In the genomic region with DNA sequence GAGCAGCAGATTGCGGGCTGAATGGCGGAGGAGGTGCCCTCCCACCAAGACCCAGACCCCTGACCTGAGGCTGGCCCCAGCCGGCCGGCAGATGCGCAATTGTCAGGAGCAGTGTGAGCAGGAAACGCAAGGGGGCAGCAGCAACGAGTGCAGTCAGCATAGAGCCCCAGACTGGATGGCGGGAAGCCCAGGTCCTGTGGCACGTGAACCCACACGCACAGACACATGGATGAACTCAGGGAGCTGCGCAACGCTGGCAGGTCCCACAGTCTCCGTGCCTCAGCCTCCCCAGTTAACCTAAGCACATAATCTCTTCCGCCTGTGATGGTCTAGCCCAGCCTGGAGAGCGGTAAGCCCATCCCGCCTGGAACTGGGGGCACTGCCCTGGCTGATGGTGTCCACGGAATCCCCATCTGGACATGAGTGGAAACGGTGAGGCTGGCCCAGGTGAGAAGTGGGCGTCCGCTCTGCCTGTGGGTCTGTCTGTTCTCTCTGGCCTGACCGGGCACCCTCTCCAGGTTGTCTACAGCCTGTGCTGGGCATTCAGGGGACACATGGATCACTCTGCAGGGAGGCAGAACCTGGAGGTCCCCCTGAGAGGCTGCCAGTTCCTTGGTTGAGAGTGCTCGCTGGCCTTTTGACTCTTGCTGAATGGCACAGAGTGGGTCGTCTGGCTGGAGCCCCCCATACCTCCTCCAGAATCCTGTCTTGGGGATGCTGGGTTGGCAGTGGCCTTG, we compare ENCODE assay signal across 1 cellular context.
TF ChIP-seq lines count a peak whose summit lies in the region.

No MANE protein-coding gene starts in this region.

TF ChIP-seq in K562, 482 proteins besides CTCF, POLR2A, EP300 and RAD21 (continues in another document):
- TF ChIP-seq STAG1 (CRISPR knock-in tag; IDR thresholded peaks at IDR 0.05; ENCODE audit: borderline replicate concordance), result peak; percentile 63
- TF ChIP-seq, protein P1, sequence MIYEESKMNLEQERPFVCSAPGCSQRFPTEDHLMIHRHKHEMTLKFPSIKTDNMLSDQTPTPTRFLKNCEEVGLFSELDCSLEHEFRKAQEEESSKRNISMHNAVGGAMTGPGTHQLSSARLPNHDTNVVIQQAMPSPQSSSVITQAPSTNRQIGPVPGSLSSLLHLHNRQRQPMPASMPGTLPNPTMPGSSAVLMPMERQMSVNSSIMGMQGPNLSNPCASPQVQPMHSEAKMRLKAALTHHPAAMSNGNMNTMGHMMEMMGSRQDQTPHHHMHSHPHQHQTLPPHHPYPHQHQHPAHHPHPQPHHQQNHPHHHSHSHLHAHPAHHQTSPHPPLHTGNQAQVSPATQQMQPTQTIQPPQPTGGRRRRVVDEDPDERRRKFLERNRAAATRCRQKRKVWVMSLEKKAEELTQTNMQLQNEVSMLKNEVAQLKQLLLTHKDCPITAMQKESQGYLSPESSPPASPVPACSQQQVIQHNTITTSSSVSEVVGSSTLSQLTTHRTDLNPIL (CRISPR knock-in tag; IDR thresholded peaks at IDR 0.05), result no peak
- TF ChIP-seq ZNF57 (CRISPR knock-in tag; IDR thresholded peaks at IDR 0.05), result no peak
- TF ChIP-seq, protein P2, sequence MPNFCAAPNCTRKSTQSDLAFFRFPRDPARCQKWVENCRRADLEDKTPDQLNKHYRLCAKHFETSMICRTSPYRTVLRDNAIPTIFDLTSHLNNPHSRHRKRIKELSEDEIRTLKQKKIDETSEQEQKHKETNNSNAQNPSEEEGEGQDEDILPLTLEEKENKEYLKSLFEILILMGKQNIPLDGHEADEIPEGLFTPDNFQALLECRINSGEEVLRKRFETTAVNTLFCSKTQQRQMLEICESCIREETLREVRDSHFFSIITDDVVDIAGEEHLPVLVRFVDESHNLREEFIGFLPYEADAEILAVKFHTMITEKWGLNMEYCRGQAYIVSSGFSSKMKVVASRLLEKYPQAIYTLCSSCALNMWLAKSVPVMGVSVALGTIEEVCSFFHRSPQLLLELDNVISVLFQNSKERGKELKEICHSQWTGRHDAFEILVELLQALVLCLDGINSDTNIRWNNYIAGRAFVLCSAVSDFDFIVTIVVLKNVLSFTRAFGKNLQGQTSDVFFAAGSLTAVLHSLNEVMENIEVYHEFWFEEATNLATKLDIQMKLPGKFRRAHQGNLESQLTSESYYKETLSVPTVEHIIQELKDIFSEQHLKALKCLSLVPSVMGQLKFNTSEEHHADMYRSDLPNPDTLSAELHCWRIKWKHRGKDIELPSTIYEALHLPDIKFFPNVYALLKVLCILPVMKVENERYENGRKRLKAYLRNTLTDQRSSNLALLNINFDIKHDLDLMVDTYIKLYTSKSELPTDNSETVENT (CRISPR knock-in tag; IDR thresholded peaks at IDR 0.05), result 0 out of 2 replicates have a peak, but pooled peaks have one; percentile 19
- TF ChIP-seq FOXK1 (CRISPR knock-in tag; IDR thresholded peaks at IDR 0.05; ENCODE audit: borderline replicate concordance), result no peak
- TF ChIP-seq, protein P3, sequence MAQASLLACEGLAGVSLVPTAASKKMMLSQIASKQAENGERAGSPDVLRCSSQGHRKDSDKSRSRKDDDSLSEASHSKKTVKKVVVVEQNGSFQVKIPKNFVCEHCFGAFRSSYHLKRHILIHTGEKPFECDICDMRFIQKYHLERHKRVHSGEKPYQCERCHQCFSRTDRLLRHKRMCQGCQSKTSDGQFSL (CRISPR knock-in tag; IDR thresholded peaks at IDR 0.05), result peak; percentile 62; the same call in 1 of the 2 replicates
- TF ChIP-seq, protein P3 (tag; IDR thresholded peaks at IDR 0.05), result no peak
- TF ChIP-seq GABPA (tag; conservative IDR thresholded peaks at IDR 0.05; ENCODE audit: low read depth), result no peak
- peak; percentile 91; the same call in 1 of the 2 replicates for TF ChIP-seq FOXP1 (CRISPR knock-in tag; IDR thresholded peaks at IDR 0.05)
- TF ChIP-seq, protein P4, sequence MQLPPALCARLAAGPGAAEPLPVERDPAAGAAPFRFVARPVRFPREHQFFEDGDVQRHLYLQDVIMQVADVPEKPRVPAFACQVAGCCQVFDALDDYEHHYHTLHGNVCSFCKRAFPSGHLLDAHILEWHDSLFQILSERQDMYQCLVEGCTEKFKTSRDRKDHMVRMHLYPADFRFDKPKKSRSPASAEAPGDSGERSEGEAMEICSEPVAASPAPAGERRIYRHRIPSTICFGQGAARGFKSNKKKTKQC (CRISPR knock-in tag; IDR thresholded peaks at IDR 0.05), result peak; percentile 76; the same call in 1 of the 2 replicates
- TF ChIP-seq KLF1 (tag; IDR thresholded peaks at IDR 0.05), result no peak
- no peak for TF ChIP-seq ELF4 (CRISPR knock-in tag; IDR thresholded peaks at IDR 0.05)
- peak; percentile 19; the same call in 1 of the 2 replicates for TF ChIP-seq JUN (IDR thresholded peaks at IDR 0.05; ENCODE audit: borderline replicate concordance, low read depth, low read length)
- no peak for TF ChIP-seq JUN (CRISPR knock-in tag; IDR thresholded peaks at IDR 0.05; ENCODE audit: borderline replicate concordance)
- TF ChIP-seq NR3C1 (CRISPR knock-in tag; IDR thresholded peaks at IDR 0.05), result 0 out of 2 replicates have a peak, but pooled peaks have one; percentile 60
- TF ChIP-seq, protein P5, sequence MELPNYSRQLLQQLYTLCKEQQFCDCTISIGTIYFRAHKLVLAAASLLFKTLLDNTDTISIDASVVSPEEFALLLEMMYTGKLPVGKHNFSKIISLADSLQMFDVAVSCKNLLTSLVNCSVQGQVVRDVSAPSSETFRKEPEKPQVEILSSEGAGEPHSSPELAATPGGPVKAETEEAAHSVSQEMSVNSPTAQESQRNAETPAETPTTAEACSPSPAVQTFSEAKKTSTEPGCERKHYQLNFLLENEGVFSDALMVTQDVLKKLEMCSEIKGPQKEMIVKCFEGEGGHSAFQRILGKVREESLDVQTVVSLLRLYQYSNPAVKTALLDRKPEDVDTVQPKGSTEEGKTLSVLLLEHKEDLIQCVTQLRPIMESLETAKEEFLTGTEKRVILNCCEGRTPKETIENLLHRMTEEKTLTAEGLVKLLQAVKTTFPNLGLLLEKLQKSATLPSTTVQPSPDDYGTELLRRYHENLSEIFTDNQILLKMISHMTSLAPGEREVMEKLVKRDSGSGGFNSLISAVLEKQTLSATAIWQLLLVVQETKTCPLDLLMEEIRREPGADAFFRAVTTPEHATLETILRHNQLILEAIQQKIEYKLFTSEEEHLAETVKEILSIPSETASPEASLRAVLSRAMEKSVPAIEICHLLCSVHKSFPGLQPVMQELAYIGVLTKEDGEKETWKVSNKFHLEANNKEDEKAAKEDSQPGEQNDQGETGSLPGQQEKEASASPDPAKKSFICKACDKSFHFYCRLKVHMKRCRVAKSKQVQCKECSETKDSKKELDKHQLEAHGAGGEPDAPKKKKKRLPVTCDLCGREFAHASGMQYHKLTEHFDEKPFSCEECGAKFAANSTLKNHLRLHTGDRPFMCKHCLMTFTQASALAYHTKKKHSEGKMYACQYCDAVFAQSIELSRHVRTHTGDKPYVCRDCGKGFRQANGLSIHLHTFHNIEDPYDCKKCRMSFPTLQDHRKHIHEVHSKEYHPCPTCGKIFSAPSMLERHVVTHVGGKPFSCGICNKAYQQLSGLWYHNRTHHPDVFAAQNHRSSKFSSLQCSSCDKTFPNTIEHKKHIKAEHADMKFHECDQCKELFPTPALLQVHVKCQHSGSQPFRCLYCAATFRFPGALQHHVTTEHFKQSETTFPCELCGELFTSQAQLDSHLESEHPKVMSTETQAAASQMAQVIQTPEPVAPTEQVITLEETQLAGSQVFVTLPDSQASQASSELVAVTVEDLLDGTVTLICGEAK (IDR thresholded peaks at IDR 0.05), result no peak
- TF ChIP-seq, protein P5 (CRISPR knock-in tag; IDR thresholded peaks at IDR 0.05), result 0 out of 2 replicates have a peak, but pooled peaks have one; percentile 45
- TF ChIP-seq, protein P6, sequence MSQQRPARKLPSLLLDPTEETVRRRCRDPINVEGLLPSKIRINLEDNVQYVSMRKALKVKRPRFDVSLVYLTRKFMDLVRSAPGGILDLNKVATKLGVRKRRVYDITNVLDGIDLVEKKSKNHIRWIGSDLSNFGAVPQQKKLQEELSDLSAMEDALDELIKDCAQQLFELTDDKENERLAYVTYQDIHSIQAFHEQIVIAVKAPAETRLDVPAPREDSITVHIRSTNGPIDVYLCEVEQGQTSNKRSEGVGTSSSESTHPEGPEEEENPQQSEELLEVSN (IDR thresholded peaks at IDR 0.05; ENCODE audit: borderline replicate concordance in 1 of 2, extremely low read depth in 1 of 2, insufficient read depth in 1 of 2, insufficient read length in 1 of 2, low read depth in 1 of 2, low read length in 1 of 2, poor library complexity in 1 of 2, severe bottlenecking in 1 of 2), result peak; percentile 98 to 100
- 0 out of 2 replicates have a peak, but pooled peaks have one; percentile 30 for TF ChIP-seq LEF1 (IDR thresholded peaks at IDR 0.05)
- no peak; the same call in 1 of the 2 replicates for TF ChIP-seq RNF2 (IDR thresholded peaks at IDR 0.05)
- TF ChIP-seq, protein P7, sequence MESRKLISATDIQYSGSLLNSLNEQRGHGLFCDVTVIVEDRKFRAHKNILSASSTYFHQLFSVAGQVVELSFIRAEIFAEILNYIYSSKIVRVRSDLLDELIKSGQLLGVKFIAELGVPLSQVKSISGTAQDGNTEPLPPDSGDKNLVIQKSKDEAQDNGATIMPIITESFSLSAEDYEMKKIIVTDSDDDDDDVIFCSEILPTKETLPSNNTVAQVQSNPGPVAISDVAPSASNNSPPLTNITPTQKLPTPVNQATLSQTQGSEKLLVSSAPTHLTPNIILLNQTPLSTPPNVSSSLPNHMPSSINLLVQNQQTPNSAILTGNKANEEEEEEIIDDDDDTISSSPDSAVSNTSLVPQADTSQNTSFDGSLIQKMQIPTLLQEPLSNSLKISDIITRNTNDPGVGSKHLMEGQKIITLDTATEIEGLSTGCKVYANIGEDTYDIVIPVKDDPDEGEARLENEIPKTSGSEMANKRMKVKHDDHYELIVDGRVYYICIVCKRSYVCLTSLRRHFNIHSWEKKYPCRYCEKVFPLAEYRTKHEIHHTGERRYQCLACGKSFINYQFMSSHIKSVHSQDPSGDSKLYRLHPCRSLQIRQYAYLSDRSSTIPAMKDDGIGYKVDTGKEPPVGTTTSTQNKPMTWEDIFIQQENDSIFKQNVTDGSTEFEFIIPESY (CRISPR knock-in tag; IDR thresholded peaks at IDR 0.05), result peak; percentile 36; the same call in 1 of the 2 replicates
- TF ChIP-seq, protein P8, sequence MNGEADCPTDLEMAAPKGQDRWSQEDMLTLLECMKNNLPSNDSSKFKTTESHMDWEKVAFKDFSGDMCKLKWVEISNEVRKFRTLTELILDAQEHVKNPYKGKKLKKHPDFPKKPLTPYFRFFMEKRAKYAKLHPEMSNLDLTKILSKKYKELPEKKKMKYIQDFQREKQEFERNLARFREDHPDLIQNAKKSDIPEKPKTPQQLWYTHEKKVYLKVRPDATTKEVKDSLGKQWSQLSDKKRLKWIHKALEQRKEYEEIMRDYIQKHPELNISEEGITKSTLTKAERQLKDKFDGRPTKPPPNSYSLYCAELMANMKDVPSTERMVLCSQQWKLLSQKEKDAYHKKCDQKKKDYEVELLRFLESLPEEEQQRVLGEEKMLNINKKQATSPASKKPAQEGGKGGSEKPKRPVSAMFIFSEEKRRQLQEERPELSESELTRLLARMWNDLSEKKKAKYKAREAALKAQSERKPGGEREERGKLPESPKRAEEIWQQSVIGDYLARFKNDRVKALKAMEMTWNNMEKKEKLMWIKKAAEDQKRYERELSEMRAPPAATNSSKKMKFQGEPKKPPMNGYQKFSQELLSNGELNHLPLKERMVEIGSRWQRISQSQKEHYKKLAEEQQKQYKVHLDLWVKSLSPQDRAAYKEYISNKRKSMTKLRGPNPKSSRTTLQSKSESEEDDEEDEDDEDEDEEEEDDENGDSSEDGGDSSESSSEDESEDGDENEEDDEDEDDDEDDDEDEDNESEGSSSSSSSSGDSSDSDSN (IDR thresholded peaks at IDR 0.05; ENCODE audit: borderline replicate concordance in 1 of 2, low read depth in 2 of 2, low read length in 2 of 2), result no peak
- peak; percentile 46 to 58 for TF ChIP-seq NRF1 (conservative IDR thresholded peaks at IDR 0.05 in 1 of 2, IDR thresholded peaks at IDR 0.05 in 1 of 2)
- TF ChIP-seq, protein P9, sequence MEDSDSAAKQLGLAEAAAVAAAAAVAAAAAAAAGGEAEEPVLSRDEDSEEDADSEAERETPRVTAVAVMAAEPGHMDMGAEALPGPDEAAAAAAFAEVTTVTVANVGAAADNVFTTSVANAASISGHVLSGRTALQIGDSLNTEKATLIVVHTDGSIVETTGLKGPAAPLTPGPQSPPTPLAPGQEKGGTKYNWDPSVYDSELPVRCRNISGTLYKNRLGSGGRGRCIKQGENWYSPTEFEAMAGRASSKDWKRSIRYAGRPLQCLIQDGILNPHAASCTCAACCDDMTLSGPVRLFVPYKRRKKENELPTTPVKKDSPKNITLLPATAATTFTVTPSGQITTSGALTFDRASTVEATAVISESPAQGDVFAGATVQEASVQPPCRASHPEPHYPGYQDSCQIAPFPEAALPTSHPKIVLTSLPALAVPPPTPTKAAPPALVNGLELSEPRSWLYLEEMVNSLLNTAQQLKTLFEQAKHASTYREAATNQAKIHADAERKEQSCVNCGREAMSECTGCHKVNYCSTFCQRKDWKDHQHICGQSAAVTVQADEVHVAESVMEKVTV (CRISPR knock-in tag; IDR thresholded peaks at IDR 0.05), result 0 out of 2 replicates have a peak, but pooled peaks have one; percentile 18
- TF ChIP-seq ZNF282 (CRISPR knock-in tag; IDR thresholded peaks at IDR 0.05), result 0 out of 2 replicates have a peak, but pooled peaks have one; percentile 69
- no peak for TF ChIP-seq LCOR (CRISPR knock-in tag; IDR thresholded peaks at IDR 0.05)
- no peak for TF ChIP-seq NCOA1 (IDR thresholded peaks at IDR 0.05; ENCODE audit: low read depth)
